12 cellular contexts compared by ENCODE assay signal in genomic region chr7:135845415-135846075, GRCh38.
"Had no signal": no experiment of that assay in that cellular context is flagged by ENCODE, and none has a peak within 500 bp of the region (broad histone marks: within the 10 kb centered on the region; RNA-seq: fewer than 3 reads in every experiment).

No MANE protein-coding gene starts in this region.

- H3K27me3 ChIP-seq: left lung, neutrophil, tibial artery had no signal

- DNase-seq: activated CD4-positive, alpha-beta T cell treated with anti-CD3 and anti-CD28 coated beads for 1 hour; activated CD4-positive, alpha-beta T cell treated with anti-CD3 and anti-CD28 coated beads, Interleukin-2, amount 50 U/mL, for 48 hours; activated naive CD4-positive, alpha-beta T cell treated with anti-CD3 and anti-CD28 coated beads for 36 hours; hippocampal formation; left lung; naive thymus-derived CD8-positive, alpha-beta T cell; stimulated activated CD4-positive, alpha-beta T cell treated with anti-CD3 and anti-CD28 coated beads, Interleukin-4, amount 100 ng/mL, for 1 hour; stimulated activated naive CD4-positive, alpha-beta T cell; T1000; tibial artery had no signal

- H3K9me3 ChIP-seq: neutrophil, tibial artery had no signal

- H3K36me3 ChIP-seq: left lung, neutrophil, tibial artery had no signal

- H3K4me1 ChIP-seq: left lung, tibial artery had no signal

- H3K4me3 ChIP-seq: left lung, tibial artery had no signal

- ATAC-seq: left lung; naive thymus-derived CD8-positive, alpha-beta T cell had no signal

- H3K27ac ChIP-seq: left lung, neutrophil, tibial artery, VCaP had no signal
